ENCODE assay signal across 10 cellular contexts in the genomic region with DNA sequence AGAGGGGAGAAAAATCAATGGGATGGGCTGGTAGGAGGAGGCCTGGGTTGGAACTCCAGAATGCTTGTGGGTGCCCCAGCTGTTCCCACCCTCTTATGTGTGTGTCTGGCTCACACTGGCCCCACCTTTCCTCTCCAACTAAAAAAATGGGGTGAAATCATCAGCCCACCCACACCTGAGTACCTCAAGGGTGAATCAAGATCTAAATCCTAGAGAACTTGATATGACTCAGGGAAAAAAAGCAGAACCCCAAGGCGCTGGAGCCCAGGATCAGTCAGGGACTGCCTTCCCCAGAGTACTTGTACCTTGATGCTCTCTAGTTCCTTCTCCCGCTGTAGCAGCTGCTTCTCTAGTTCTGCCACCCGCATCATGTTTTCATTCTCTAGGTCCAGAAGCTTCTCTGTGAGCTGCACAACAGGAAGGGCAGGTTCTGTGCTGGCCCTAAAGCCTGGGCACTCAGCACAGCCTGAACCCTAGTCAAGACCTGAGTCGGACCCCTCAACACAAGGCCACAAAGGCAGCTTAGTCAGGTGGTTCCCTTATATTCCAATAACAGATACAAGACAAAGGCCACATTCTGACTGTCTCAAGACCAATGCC.
"Had no signal": no experiment of that assay in that cellular context is flagged by ENCODE, and none has a peak within 500 bp of the region (broad histone marks: within the 10 kb centered on the region; RNA-seq: fewer than 3 reads in every experiment).

No MANE protein-coding gene starts in this region.

- ATAC-seq: pancreas, T-cell, WTC11 had no signal

- H3K9me3 Mint-ChIP-seq: activated CD4-positive, alpha-beta T cell treated with anti-CD3 and anti-CD28 coated beads, Interleukin-2, amount 10 ng/mL, durations not matched to agents 7 days and 5 days; T-cell; WTC11 had no signal

- H3K27me3 Mint-ChIP-seq: activated CD4-positive, alpha-beta T cell treated with anti-CD3 and anti-CD28 coated beads, Interleukin-2, amount 10 ng/mL, durations not matched to agents 7 days and 5 days; T-cell had no signal

- H3K27ac Mint-ChIP-seq: activated CD4-positive, alpha-beta T cell treated with anti-CD3 and anti-CD28 coated beads, Interleukin-2, amount 10 ng/mL, durations not matched to agents 7 days and 5 days; WTC11 had no signal

- H3K4me3 Mint-ChIP-seq: activated CD4-positive, alpha-beta T cell treated with anti-CD3 and anti-CD28 coated beads, Interleukin-2, amount 10 ng/mL, durations not matched to agents 7 days and 5 days; T-cell; WTC11 had no signal

- DNase-seq: activated CD4-positive, alpha-beta T cell treated with anti-CD3 and anti-CD28 coated beads, Interleukin-2, amount 10 ng/mL, durations not matched to agents 7 days and 5 days; activated gamma-delta T cell treated with Interleukin-2 at 50 U/mL for 16 hours; cortex of kidney; effector CD8-positive, alpha-beta T cell; kidney glomerular epithelial cell; stimulated activated CD4-positive, alpha-beta T cell treated with anti-CD3 and anti-CD28 coated beads, Interleukin-15, amount 100 ng/mL, for 24 hours; stimulated activated CD4-positive, alpha-beta T cell treated with anti-CD3 and anti-CD28 coated beads, Interleukin-4, amount 100 ng/mL, for 24 hours; T-cell had no signal
